ENCODE assay signal across 2 cellular contexts in the genomic region with DNA sequence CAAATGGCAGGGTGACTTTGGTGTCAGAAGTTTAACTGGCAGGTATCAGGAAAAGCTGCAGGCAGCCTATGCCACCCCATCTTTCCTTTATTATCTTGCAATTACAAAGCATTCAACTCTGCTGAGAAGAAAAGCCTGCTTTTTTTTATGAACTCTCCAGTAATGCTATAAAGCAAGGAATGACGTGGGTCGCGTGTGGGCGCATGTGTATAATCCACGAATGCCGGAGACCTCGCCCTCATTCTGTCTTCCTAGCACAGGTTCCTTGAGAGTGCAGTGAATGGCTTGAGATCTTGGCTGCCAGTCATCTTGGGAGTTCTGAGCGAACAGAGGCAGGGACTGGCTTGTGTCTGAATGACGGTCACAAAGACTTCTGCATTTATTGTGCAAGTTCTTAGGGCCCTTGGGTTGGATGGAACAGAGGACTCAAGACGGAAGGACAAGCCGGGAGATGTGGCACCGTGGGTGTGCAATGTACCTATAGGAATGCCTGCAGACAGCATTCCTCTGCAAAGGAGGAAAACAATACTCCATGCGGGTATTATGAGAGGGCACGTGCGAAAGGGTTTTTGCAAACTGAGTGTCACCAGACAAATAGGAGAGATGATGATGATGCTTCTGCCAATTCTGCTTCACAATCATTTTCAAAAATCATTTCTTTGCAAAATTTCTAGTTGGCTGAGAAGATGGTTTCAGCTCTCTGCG.
TF ChIP-seq lines count a peak whose summit lies in the region.

No MANE protein-coding gene starts in this region.

TF ChIP-seq in SK-N-SH treated with all-trans-retinoic acid at 6 μM for 48 hours, 23 proteins besides CTCF, POLR2A, EP300 and RAD21 (continued from another document):
- TF ChIP-seq, protein P1, sequence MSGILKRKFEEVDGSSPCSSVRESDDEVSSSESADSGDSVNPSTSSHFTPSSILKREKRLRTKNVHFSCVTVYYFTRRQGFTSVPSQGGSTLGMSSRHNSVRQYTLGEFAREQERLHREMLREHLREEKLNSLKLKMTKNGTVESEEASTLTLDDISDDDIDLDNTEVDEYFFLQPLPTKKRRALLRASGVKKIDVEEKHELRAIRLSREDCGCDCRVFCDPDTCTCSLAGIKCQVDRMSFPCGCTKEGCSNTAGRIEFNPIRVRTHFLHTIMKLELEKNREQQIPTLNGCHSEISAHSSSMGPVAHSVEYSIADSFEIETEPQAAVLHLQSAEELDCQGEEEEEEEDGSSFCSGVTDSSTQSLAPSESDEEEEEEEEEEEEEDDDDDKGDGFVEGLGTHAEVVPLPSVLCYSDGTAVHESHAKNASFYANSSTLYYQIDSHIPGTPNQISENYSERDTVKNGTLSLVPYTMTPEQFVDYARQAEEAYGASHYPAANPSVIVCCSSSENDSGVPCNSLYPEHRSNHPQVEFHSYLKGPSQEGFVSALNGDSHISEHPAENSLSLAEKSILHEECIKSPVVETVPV (CRISPR knock-in tag; IDR thresholded peaks at IDR 0.05) = no peak
- TF ChIP-seq TOX (CRISPR knock-in tag; IDR thresholded peaks at IDR 0.05; ENCODE audit: borderline replicate concordance) (no peak), SNAI2 (CRISPR knock-in tag; IDR thresholded peaks at IDR 0.05) (no peak), ZFP30 (CRISPR knock-in tag; IDR thresholded peaks at IDR 0.05) (no peak), TCF4 (CRISPR knock-in tag; IDR thresholded peaks at IDR 0.05; ENCODE audit: borderline replicate concordance) (no peak)

TF ChIP-seq in SK-N-SH, 30 proteins besides CTCF, POLR2A, EP300 and RAD21 (continued from another document):
- TF ChIP-seq FOXM1 (IDR thresholded peaks at IDR 0.05; ENCODE audit: low read depth) = no peak
- no peak for TF ChIP-seq NRF1 (IDR thresholded peaks at IDR 0.05; ENCODE audit: low read depth, low read length)
- TF ChIP-seq, protein P2, sequence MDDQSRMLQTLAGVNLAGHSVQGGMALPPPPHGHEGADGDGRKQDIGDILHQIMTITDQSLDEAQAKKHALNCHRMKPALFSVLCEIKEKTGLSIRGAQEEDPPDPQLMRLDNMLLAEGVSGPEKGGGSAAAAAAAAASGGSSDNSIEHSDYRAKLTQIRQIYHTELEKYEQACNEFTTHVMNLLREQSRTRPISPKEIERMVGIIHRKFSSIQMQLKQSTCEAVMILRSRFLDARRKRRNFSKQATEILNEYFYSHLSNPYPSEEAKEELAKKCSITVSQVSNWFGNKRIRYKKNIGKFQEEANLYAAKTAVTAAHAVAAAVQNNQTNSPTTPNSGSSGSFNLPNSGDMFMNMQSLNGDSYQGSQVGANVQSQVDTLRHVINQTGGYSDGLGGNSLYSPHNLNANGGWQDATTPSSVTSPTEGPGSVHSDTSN (IDR thresholded peaks at IDR 0.05) = no peak
- TF ChIP-seq, protein P3, sequence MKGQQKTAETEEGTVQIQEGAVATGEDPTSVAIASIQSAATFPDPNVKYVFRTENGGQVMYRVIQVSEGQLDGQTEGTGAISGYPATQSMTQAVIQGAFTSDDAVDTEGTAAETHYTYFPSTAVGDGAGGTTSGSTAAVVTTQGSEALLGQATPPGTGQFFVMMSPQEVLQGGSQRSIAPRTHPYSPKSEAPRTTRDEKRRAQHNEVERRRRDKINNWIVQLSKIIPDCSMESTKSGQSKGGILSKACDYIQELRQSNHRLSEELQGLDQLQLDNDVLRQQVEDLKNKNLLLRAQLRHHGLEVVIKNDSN (IDR thresholded peaks at IDR 0.05; ENCODE audit: borderline replicate concordance, low read depth) = no peak
- TF ChIP-seq, protein P4, sequence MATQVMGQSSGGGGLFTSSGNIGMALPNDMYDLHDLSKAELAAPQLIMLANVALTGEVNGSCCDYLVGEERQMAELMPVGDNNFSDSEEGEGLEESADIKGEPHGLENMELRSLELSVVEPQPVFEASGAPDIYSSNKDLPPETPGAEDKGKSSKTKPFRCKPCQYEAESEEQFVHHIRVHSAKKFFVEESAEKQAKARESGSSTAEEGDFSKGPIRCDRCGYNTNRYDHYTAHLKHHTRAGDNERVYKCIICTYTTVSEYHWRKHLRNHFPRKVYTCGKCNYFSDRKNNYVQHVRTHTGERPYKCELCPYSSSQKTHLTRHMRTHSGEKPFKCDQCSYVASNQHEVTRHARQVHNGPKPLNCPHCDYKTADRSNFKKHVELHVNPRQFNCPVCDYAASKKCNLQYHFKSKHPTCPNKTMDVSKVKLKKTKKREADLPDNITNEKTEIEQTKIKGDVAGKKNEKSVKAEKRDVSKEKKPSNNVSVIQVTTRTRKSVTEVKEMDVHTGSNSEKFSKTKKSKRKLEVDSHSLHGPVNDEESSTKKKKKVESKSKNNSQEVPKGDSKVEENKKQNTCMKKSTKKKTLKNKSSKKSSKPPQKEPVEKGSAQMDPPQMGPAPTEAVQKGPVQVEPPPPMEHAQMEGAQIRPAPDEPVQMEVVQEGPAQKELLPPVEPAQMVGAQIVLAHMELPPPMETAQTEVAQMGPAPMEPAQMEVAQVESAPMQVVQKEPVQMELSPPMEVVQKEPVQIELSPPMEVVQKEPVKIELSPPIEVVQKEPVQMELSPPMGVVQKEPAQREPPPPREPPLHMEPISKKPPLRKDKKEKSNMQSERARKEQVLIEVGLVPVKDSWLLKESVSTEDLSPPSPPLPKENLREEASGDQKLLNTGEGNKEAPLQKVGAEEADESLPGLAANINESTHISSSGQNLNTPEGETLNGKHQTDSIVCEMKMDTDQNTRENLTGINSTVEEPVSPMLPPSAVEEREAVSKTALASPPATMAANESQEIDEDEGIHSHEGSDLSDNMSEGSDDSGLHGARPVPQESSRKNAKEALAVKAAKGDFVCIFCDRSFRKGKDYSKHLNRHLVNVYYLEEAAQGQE (IDR thresholded peaks at IDR 0.05; ENCODE audit: low read depth, low read length) = no peak
- TF ChIP-seq FOXJ3 (CRISPR knock-in tag; IDR thresholded peaks at IDR 0.05) = no peak
- TF ChIP-seq EZH2phosphoT487 (IDR thresholded peaks at IDR 0.05; ENCODE audit: borderline replicate concordance, low read depth) = no peak
- no peak for TF ChIP-seq JUND (IDR thresholded peaks at IDR 0.05)
- no peak for TF ChIP-seq FOSL2 (IDR thresholded peaks at IDR 0.05; ENCODE audit: borderline replicate concordance, low read depth)
- no peak for TF ChIP-seq MXI1 (IDR thresholded peaks at IDR 0.05; ENCODE audit: low read depth, low read length)
